Comparison of ENCODE assay signal across 8 cellular contexts in genomic region chr12:96397756-96398421, GRCh38. TPM values are rescaled to one million over a fixed set of nuclear protein-coding genes. Genes with fewer than 3 reads are reported as not detected.
DNase-seq lines count a peak whose midpoint lies in the region; ATAC-seq and TF ChIP-seq lines count a peak whose summit lies in the region.

No MANE protein-coding gene starts in this region.

- H3K27ac Mint-ChIP-seq in stimulated activated naive CD8-positive, alpha-beta T cell treated with anti-CD3 and anti-CD28 coated beads, Interleukin-15, Interleukin-2, amounts not matched to agents 100 ng/mL and 50 ng/mL, for 24 hours = peak overlapping the region; percentile 91
- H3K27ac Mint-ChIP-seq in memory B cell = peak overlapping the region; percentile 94

- peaks cover 2% of the 10 kb centered on the region for H3K79me1 ChIP-seq in neuronal stem cell (ENCODE audit: low read depth, low read length)

- H3K27ac ChIP-seq in brain microvascular endothelial cell (peak overlapping the region; percentile 91), vagina (peak overlapping the region; percentile 99), neuronal stem cell (replicated peaks; ENCODE audit: low read length) (no peak overlapping the region)

- TF ChIP-seq CTCF in brain microvascular endothelial cell (IDR thresholded peaks at IDR 0.05; ENCODE audit: low read depth, low read length, missing control alignments) (no peak), vagina (IDR thresholded peaks at IDR 0.05) (no peak)

- peak overlapping the region; percentile 90 for H3K4me3 Mint-ChIP-seq in stimulated activated naive CD8-positive, alpha-beta T cell treated with anti-CD3 and anti-CD28 coated beads, Interleukin-15, Interleukin-2, amounts not matched to agents 100 ng/mL and 50 ng/mL, for 24 hours
- peak overlapping the region; percentile 96 for H3K4me3 Mint-ChIP-seq in memory B cell

- no peak overlapping the region for H3K4ac ChIP-seq in neuronal stem cell (ENCODE audit: low read length)

- H3K18ac ChIP-seq in neuronal stem cell (ENCODE audit: low read length) = no peak overlapping the region

- no peak overlapping the region for H4K8ac ChIP-seq in neuronal stem cell (ENCODE audit: low read depth, low read length)

- H2BK5ac ChIP-seq in neuronal stem cell (ENCODE audit: low read length) = no peak overlapping the region

- no peak overlapping the region for H3K23ac ChIP-seq in neuronal stem cell (ENCODE audit: low read depth, low read length, poor library complexity)

- no peak for DNase-seq in stimulated activated naive CD8-positive, alpha-beta T cell treated with anti-CD3 and anti-CD28 coated beads, Interleukin-15, Interleukin-2, amounts not matched to agents 100 U/mL and 50 U/mL, for 24 hours
- no peak for DNase-seq in brain microvascular endothelial cell
- no peak for DNase-seq in memory B cell (ENCODE audit: low spot score in 2 of 2)
- DNase-seq in vagina (ENCODE audit: extremely low spot score in 2 of 2) = no peak
- DNase-seq in neuronal stem cell (ENCODE audit: low spot score) = no peak
- DNase-seq in left lobe of liver (ENCODE audit: low spot score) = no peak
- no peak for DNase-seq in NCI-H1105 treated with DMSO at 0.1 percent for 48 hours (lab: John Stamatoyannopoulos, UW)

- H3K36me3 ChIP-seq in brain microvascular endothelial cell (replicated peaks) (peaks cover 6% of the 10 kb centered on the region), vagina (no peaks in the 10 kb centered on the region), neuronal stem cell (replicated peaks in 1 of 2; ENCODE audit: control insufficient read depth in 2 of 2, insufficient read depth in 2 of 2, low read length in 2 of 2) (no peaks in the 10 kb centered on the region)

- H2BK12ac ChIP-seq in neuronal stem cell (ENCODE audit: low read length) = no peak overlapping the region

- peaks cover 25% of the 10 kb centered on the region for H3K4me1 ChIP-seq in vagina
- peaks cover 5 to 7% of the 10 kb centered on the region in 2 donors for H3K4me1 ChIP-seq in neuronal stem cell (ENCODE audit: control insufficient read depth in 2 of 2, insufficient read depth in 1 of 2, low read depth in 1 of 2, low read length in 2 of 2)

- H4K91ac ChIP-seq in neuronal stem cell (ENCODE audit: low read depth, low read length, poor library complexity) = no peak overlapping the region

- H2BK15ac ChIP-seq in neuronal stem cell (ENCODE audit: low read length) = no peak overlapping the region

- no peak for TF ChIP-seq POLR2A in vagina (IDR thresholded peaks at IDR 0.05)

- H3K4me3 ChIP-seq in brain microvascular endothelial cell (ENCODE audit: low read depth, low read length) (peak overlapping the region; percentile 76), vagina (peak overlapping the region; percentile 84 to 88), neuronal stem cell (ENCODE audit: low read length in 2 of 2) (peak overlapping the region in 1 of 2 donors; percentile 75)

- no peaks in the 10 kb centered on the region for H3K9me3 ChIP-seq in vagina
- no peaks in the 10 kb centered on the region for H3K9me3 ChIP-seq in neuronal stem cell (replicated peaks in 1 of 2; ENCODE audit: control insufficient read depth in 2 of 2, insufficient read depth in 1 of 2, low read depth in 1 of 2, low read length in 2 of 2)

- H3K14ac ChIP-seq in neuronal stem cell (ENCODE audit: low read length) = no peak overlapping the region

- intact Hi-C loops in vagina (cut with DNase I) = loop anchor here (10.0 kb wide), 1 partner anchor 163 kb away; no protein-coding TSS in a partner anchor

- peaks cover 56% of the 10 kb centered on the region for H3K4me1 Mint-ChIP-seq in stimulated activated naive CD8-positive, alpha-beta T cell treated with anti-CD3 and anti-CD28 coated beads, Interleukin-15, Interleukin-2, amounts not matched to agents 100 ng/mL and 50 ng/mL, for 24 hours (ENCODE audit: low read depth)
- H3K4me1 Mint-ChIP-seq in memory B cell = peaks cover 32% of the 10 kb centered on the region

- no peak for ATAC-seq in stimulated activated naive CD8-positive, alpha-beta T cell treated with anti-CD3 and anti-CD28 coated beads, Interleukin-15, Interleukin-2, amounts not matched to agents 100 U/mL and 50 U/mL, for 24 hours
- ATAC-seq in memory B cell (ENCODE audit: low read depth) = no peak
- no peak for ATAC-seq in left lobe of liver

- in situ Hi-C loops in brain microvascular endothelial cell (cut with HindIII; ENCODE audit: low pct_ligation_motif_present, low sequenced_read_pairs) = no loop called here

- no peaks in the 10 kb centered on the region for H3K27me3 Mint-ChIP-seq in stimulated activated naive CD8-positive, alpha-beta T cell treated with anti-CD3 and anti-CD28 coated beads, Interleukin-15, Interleukin-2, amounts not matched to agents 100 ng/mL and 50 ng/mL, for 24 hours
- no peaks in the 10 kb centered on the region for H3K27me3 Mint-ChIP-seq in memory B cell

- peaks cover 5% of the 10 kb centered on the region for H3K36me3 Mint-ChIP-seq in stimulated activated naive CD8-positive, alpha-beta T cell treated with anti-CD3 and anti-CD28 coated beads, Interleukin-15, Interleukin-2, amounts not matched to agents 100 ng/mL and 50 ng/mL, for 24 hours (ENCODE audit: low read depth)
- no peaks in the 10 kb centered on the region for H3K36me3 Mint-ChIP-seq in memory B cell

- no peak overlapping the region for H3K4me2 ChIP-seq in neuronal stem cell (ENCODE audit: insufficient read depth, low read length, poor library complexity, severe bottlenecking)

- H2AK5ac ChIP-seq in neuronal stem cell (ENCODE audit: low read depth, low read length) = no peak overlapping the region

- WGBS in neuronal stem cell (ENCODE audit: extremely low coverage in 2 of 2, insufficient read length in 2 of 2, insufficient replicate concordance in 1 of 2), 2 donors = no CpG with 5 or more reads among the region's 4 CpGs

- H3K27me3 ChIP-seq in brain microvascular endothelial cell (replicated peaks) (no peaks in the 10 kb centered on the region), vagina (no peaks in the 10 kb centered on the region), neuronal stem cell (ENCODE audit: control insufficient read depth in 3 of 3, insufficient read depth in 3 of 3, low read depth in 1 of 3, low read length in 3 of 3) (no peaks in the 10 kb centered on the region)

- H2BK120ac ChIP-seq in neuronal stem cell (ENCODE audit: low read depth, low read length) = no peak overlapping the region

- no peaks in the 10 kb centered on the region for H3K9me3 Mint-ChIP-seq in stimulated activated naive CD8-positive, alpha-beta T cell treated with anti-CD3 and anti-CD28 coated beads, Interleukin-15, Interleukin-2, amounts not matched to agents 100 ng/mL and 50 ng/mL, for 24 hours
- no peaks in the 10 kb centered on the region for H3K9me3 Mint-ChIP-seq in memory B cell

- no peak overlapping the region for H3K9ac ChIP-seq in neuronal stem cell (ENCODE audit: low read depth, low read length, poor library complexity)

- no peak overlapping the region for H2AFZ ChIP-seq in neuronal stem cell (ENCODE audit: low read length)

RNA-seq across cellular contexts. Expression of gene CDK17, which starts 2.4 kb away (rescaled TPM):
- total RNA-seq in vagina = 72.4 TPM
- polyA plus RNA-seq in neuronal stem cell (2013, experiment 1 of 2) = 18.0 TPM
- 17.8 TPM for polyA plus RNA-seq in neuronal stem cell (2013, experiment 2 of 2)
- total RNA-seq in left lobe of liver = 8.2 TPM
